ENCODE assay signal across 14 cellular contexts in genomic region chr7:27955596-27955995, GRCh38.
A peak's percentile ranks its signal among the peaks of the same experiment; 100 is the strongest.
DNase-seq lines count a peak whose midpoint lies in the region; ATAC-seq and FAIRE-seq lines count a peak whose summit lies in the region.
"Had no signal": no experiment of that assay in that cellular context is flagged by ENCODE, and none has a peak within 500 bp of the region (broad histone marks: within the 10 kb centered on the region; RNA-seq: fewer than 3 reads in every experiment).

No MANE protein-coding gene starts in this region.

- H3K4me3 ChIP-seq in naive thymus-derived CD4-positive, alpha-beta T cell (ENCODE audit: low read length) = no peak overlapping the region
- H3K4me3 ChIP-seq: BLaER1 had no signal

- no peaks in the 10 kb centered on the region for H3K9me3 Mint-ChIP-seq in naive thymus-derived CD4-positive, alpha-beta T cell
- H3K9me3 Mint-ChIP-seq: CD4-positive, alpha-beta T cell had no signal

- no peak for ATAC-seq in naive thymus-derived CD4-positive, alpha-beta T cell
- ATAC-seq: HCT116 had no signal

- peaks cover 0 to 5% (median 0%) of the 10 kb centered on the region in 5 donors for H3K27me3 Mint-ChIP-seq in naive thymus-derived CD4-positive, alpha-beta T cell
- H3K27me3 Mint-ChIP-seq: CD4-positive, alpha-beta T cell had no signal

- POLR2A ChIA-PET in naive thymus-derived CD4-positive, alpha-beta T cell (lab: Charles Lee) = no interaction called here

- peak overlapping the region in 5 of 9 donors; percentile 2 to 78 (median 34) for H3K27ac Mint-ChIP-seq in naive thymus-derived CD4-positive, alpha-beta T cell

- no peak for FAIRE-seq in RCC 7860 (lab: Jason Lieb, UNC)

- peaks cover 10 to 52% (median 42%) of the 10 kb centered on the region in 7 donors for H3K4me1 Mint-ChIP-seq in naive thymus-derived CD4-positive, alpha-beta T cell

- H3K4me1 ChIP-seq in naive thymus-derived CD4-positive, alpha-beta T cell (ENCODE audit: control insufficient read depth in 2 of 2, insufficient read depth in 2 of 2, low read length in 2 of 2) = peaks cover 0 to 32% of the 10 kb centered on the region in 2 donors
- H3K4me1 ChIP-seq: BLaER1 had no signal

- no peaks in the 10 kb centered on the region for H3K27me3 ChIP-seq in naive thymus-derived CD4-positive, alpha-beta T cell (ENCODE audit: control insufficient read depth in 2 of 2, insufficient read depth in 2 of 2, low read length in 2 of 2)
- H3K27me3 ChIP-seq: BLaER1 had no signal

- H3K4me3 Mint-ChIP-seq in naive thymus-derived CD4-positive, alpha-beta T cell = no peak overlapping the region
- H3K4me3 Mint-ChIP-seq: CD4-positive, alpha-beta T cell had no signal

- peaks cover 0 to 8% (median 0%) of the 10 kb centered on the region in 5 donors for H3K36me3 Mint-ChIP-seq in naive thymus-derived CD4-positive, alpha-beta T cell

- CTCF ChIA-PET in naive thymus-derived CD4-positive, alpha-beta T cell (lab: Charles Lee) = no interaction called here

- intact Hi-C loops in naive thymus-derived CD4-positive, alpha-beta T cell (cut with micrococcal nuclease) = loop anchor here in 1 of 2 donors (10.0 kb wide), 1 partner anchor 69 kb away; no protein-coding TSS in a partner anchor

- no peaks in the 10 kb centered on the region for H3K36me3 ChIP-seq in naive thymus-derived CD4-positive, alpha-beta T cell (ENCODE audit: control insufficient read depth in 2 of 3, insufficient read depth in 3 of 3, low read length in 3 of 3)
- H3K36me3 ChIP-seq: BLaER1 had no signal

- H3K9me3 ChIP-seq in naive thymus-derived CD4-positive, alpha-beta T cell (ENCODE audit: control insufficient read depth in 2 of 3, low read length in 3 of 3) = no peaks in the 10 kb centered on the region
- H3K9me3 ChIP-seq: BLaER1 had no signal

- DNase-seq in DMS 273 (lab: John Stamatoyannopoulos, UW; ENCODE audit: unreplicated experiment) (peak; percentile 16), DMS 273 treated with DMSO at 0.1 percent for 48 hours (lab: John Stamatoyannopoulos, UW) (no peak), DMS79 treated with DMSO at 0.1 percent for 48 hours (lab: John Stamatoyannopoulos, UW) (peak; percentile 72), NCI-H2171 treated with DMSO at 0.1 percent for 48 hours (lab: John Stamatoyannopoulos, UW) (peak; percentile 40), middle frontal gyrus (ENCODE audit: extremely low spot score, low spot score) (no peak), CD1c-positive myeloid dendritic cell (ENCODE audit: extremely low spot score) (no peak), RCC 7860 (ENCODE audit: low spot score) (no peak)
- DNase-seq in naive thymus-derived CD4-positive, alpha-beta T cell = no peak
- DNase-seq: AML-193; Calu3; CD4-positive, alpha-beta T cell had no signal

- no peak overlapping the region for H3K27ac ChIP-seq in naive thymus-derived CD4-positive, alpha-beta T cell (ENCODE audit: low read depth, low read length)
- H3K27ac ChIP-seq: 22Rv1, BLaER1 had no signal

Comparison
In these comparisons a context has a peak if more than half of its experiments do, and no peak if none do; other contexts are left out.
1. DNase-seq: peak in DMS 273 (single experiment), DMS79 treated with DMSO at 0.1 percent for 48 hours (single experiment) and NCI-H2171 treated with DMSO at 0.1 percent for 48 hours (single experiment); none in DMS 273 treated with DMSO at 0.1 percent for 48 hours (single experiment), naive thymus-derived CD4-positive, alpha-beta T cell (0 of 9), middle frontal gyrus (single experiment), CD1c-positive myeloid dendritic cell (single experiment) and RCC 7860 (single experiment).